Comparison of ENCODE assay signal across 13 cellular contexts in the genomic region with DNA sequence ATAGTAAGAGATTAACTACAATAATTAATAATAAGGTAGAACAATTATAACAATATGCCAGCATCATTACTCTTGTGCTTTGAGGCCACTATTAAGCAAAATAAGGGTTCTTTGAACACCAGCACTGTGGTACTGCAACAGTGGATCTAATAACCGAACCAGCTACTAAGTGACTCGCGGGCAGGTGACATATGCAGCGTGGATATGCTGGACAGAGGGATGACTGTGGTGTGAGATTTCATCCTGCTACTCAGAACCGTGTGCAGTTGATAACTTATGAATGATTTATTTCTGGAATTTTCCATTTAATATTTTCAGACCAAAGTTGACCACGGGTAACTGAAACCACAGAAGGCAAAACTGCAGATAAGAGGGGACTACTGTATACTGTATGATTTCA.
"Had no signal": no experiment of that assay in that cellular context is flagged by ENCODE, and none has a peak within 500 bp of the region (broad histone marks: within the 10 kb centered on the region; RNA-seq: fewer than 3 reads in every experiment).

No MANE protein-coding gene starts in this region.

- H3K27ac Mint-ChIP-seq: activated CD4-positive, alpha-beta memory T cell treated with anti-CD3 and anti-CD28 coated beads for 36 hours; activated CD8-positive, alpha-beta memory T cell treated with anti-CD3 and anti-CD28 coated beads, Interleukin-2, amount 10 ng/mL, durations not matched to agents 7 days and 5 days; activated naive CD4-positive, alpha-beta T cell treated with anti-CD3 and anti-CD28 coated beads, Interleukin-2, amount 10 ng/mL, durations not matched to agents 7 days and 5 days; activated T-cell treated with anti-CD3 and anti-CD28 coated beads, Interleukin-2, amount 50 U/mL, for 24 hours; stimulated activated naive CD8-positive, alpha-beta T cell treated with anti-CD3 and anti-CD28 coated beads, Interleukin-15, amount 100 ng/mL, for 72 hours; type B pancreatic cell had no signal

- H3K27ac ChIP-seq: cardiac muscle cell, esophagus muscularis mucosa, right lobe of liver, WERI-Rb-1 had no signal

- H3K27me3 ChIP-seq: cardiac muscle cell, esophagus muscularis mucosa, right lobe of liver had no signal

- H3K36me3 ChIP-seq: cardiac muscle cell, esophagus muscularis mucosa, right lobe of liver had no signal

- H3K4me1 ChIP-seq: esophagus muscularis mucosa had no signal

- H3K4me3 ChIP-seq: cardiac muscle cell, esophagus muscularis mucosa, right lobe of liver had no signal

- H3K9me3 Mint-ChIP-seq: activated CD4-positive, alpha-beta memory T cell treated with anti-CD3 and anti-CD28 coated beads for 36 hours; activated naive CD4-positive, alpha-beta T cell treated with anti-CD3 and anti-CD28 coated beads, Interleukin-2, amount 10 ng/mL, durations not matched to agents 7 days and 5 days; activated T-cell treated with anti-CD3 and anti-CD28 coated beads, Interleukin-2, amount 50 U/mL, for 24 hours; stimulated activated naive CD8-positive, alpha-beta T cell treated with anti-CD3 and anti-CD28 coated beads, Interleukin-15, amount 100 ng/mL, for 72 hours; type B pancreatic cell had no signal

- H3K9me3 ChIP-seq: right lobe of liver had no signal

- ATAC-seq: activated CD8-positive, alpha-beta memory T cell treated with anti-CD3 and anti-CD28 coated beads, Interleukin-2, amount 10 ng/mL, durations not matched to agents 7 days and 5 days; stimulated activated naive CD8-positive, alpha-beta T cell treated with anti-CD3 and anti-CD28 coated beads, Interleukin-15, amount 100 ng/mL, for 72 hours had no signal

- DNase-seq: activated CD4-positive, alpha-beta memory T cell treated with anti-CD3 and anti-CD28 coated beads for 36 hours; activated CD8-positive, alpha-beta memory T cell treated with anti-CD3 and anti-CD28 coated beads, Interleukin-2, amount 10 ng/mL, durations not matched to agents 7 days and 5 days; activated naive CD4-positive, alpha-beta T cell treated with anti-CD3 and anti-CD28 coated beads, Interleukin-2, amount 10 ng/mL, durations not matched to agents 7 days and 5 days; activated T-cell treated with anti-CD3 and anti-CD28 coated beads, Interleukin-2, amount 50 U/mL, for 24 hours; glutamatergic neuron; hypothalamus; right lobe of liver; stimulated activated naive CD8-positive, alpha-beta T cell treated with anti-CD3 and anti-CD28 coated beads, Interleukin-15, amount 100 ng/mL, for 72 hours; T-helper 1 cell; WERI-Rb-1 had no signal

- H3K27me3 Mint-ChIP-seq: type B pancreatic cell had no signal

- H3K4me3 Mint-ChIP-seq: activated CD4-positive, alpha-beta memory T cell treated with anti-CD3 and anti-CD28 coated beads for 36 hours; activated CD8-positive, alpha-beta memory T cell treated with anti-CD3 and anti-CD28 coated beads, Interleukin-2, amount 10 ng/mL, durations not matched to agents 7 days and 5 days; activated naive CD4-positive, alpha-beta T cell treated with anti-CD3 and anti-CD28 coated beads, Interleukin-2, amount 10 ng/mL, durations not matched to agents 7 days and 5 days; activated T-cell treated with anti-CD3 and anti-CD28 coated beads, Interleukin-2, amount 50 U/mL, for 24 hours; stimulated activated naive CD8-positive, alpha-beta T cell treated with anti-CD3 and anti-CD28 coated beads, Interleukin-15, amount 100 ng/mL, for 72 hours; type B pancreatic cell had no signal

- H3K36me3 Mint-ChIP-seq: activated naive CD4-positive, alpha-beta T cell treated with anti-CD3 and anti-CD28 coated beads, Interleukin-2, amount 10 ng/mL, durations not matched to agents 7 days and 5 days had no signal

- H3K4me1 Mint-ChIP-seq: activated naive CD4-positive, alpha-beta T cell treated with anti-CD3 and anti-CD28 coated beads, Interleukin-2, amount 10 ng/mL, durations not matched to agents 7 days and 5 days; stimulated activated naive CD8-positive, alpha-beta T cell treated with anti-CD3 and anti-CD28 coated beads, Interleukin-15, amount 100 ng/mL, for 72 hours had no signal
